ENCODE assay signal across 8 cellular contexts in the genomic region with DNA sequence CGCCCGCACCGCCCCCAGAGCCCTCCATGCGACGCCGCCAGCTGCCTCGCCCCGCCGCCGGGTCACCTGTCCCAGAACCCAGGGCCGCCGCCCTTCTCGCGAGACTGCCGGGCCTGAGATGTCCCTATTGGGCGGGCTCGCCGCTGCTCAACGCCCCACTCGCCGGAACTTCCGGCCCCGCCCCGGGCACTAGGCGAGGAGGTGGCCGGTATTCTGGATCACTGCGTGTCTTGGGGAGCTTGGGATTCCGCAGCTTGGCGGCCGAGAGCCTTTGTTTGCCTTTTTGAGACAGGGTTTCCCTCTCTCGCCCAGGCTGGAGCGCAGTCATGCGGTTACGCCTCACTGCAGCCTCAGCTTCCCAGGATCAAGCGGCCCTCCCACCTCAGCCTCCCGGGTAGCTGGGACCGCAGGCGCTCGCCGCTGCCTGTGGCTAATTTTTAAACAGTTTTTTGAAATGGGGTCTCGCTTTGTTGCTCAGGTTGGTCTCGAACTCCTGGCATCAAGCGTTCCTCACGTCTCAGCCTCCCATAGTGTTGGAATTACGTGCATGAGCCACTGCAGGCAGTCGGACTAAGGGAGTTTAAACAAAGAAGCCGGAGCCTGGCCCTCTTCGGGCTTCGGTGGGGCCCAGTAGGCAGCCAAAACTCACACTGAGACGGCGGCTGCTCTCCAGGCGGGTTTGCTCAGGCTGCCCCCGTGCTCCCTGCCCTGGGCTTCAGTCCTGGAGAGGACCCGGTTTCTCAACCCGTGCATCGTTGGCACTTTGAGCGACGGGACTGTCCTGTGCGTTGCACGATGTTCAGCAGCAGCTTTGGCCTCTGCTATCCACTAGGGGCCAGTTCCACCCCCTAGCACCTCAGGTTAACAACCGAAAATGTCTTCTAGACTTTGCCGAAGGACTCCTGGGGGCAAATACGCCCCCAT. TPM values are rescaled to one million over a fixed set of nuclear protein-coding genes. Genes with fewer than 3 reads are reported as not detected.
DNase-seq lines count a peak whose midpoint lies in the region; ATAC-seq and TF ChIP-seq lines count a peak whose summit lies in the region.

Gene SLC15A4 (minus strand): TSS at position 43 of the 924 bp plus-strand sequence. CDS start 15 bp downstream, at position 28.

- no peaks in the 10 kb centered on the region for H3K27me3 Mint-ChIP-seq in activated CD4-positive, alpha-beta T cell treated with anti-CD3 and anti-CD28 coated beads, Interleukin-2, amount 10 ng/mL, durations not matched to agents 7 days and 5 days

- TF ChIP-seq CTCF in C4-2B (conservative IDR thresholded peaks at IDR 0.05) = no peak; the same call in 1 of the 2 replicates

- H3K27ac Mint-ChIP-seq in activated CD4-positive, alpha-beta T cell treated with anti-CD3 and anti-CD28 coated beads, Interleukin-2, amount 10 ng/mL, durations not matched to agents 7 days and 5 days = peak within 1 kb of the TSS; percentile 88

- no peaks in the 10 kb centered on the region for H3K9me3 Mint-ChIP-seq in activated CD4-positive, alpha-beta T cell treated with anti-CD3 and anti-CD28 coated beads, Interleukin-2, amount 10 ng/mL, durations not matched to agents 7 days and 5 days

- ATAC-seq in GM19351 (IDR thresholded peaks at IDR 0.05; ENCODE audit: unreplicated experiment) (peak; percentile 75), HG03520 (IDR thresholded peaks at IDR 0.05; ENCODE audit: unreplicated experiment) (peak; percentile 81)

- peaks cover 19% of the 10 kb centered on the region for H3K36me3 Mint-ChIP-seq in activated CD4-positive, alpha-beta T cell treated with anti-CD3 and anti-CD28 coated beads, Interleukin-2, amount 10 ng/mL, durations not matched to agents 7 days and 5 days (ENCODE audit: low read depth)

- POLR2A ChIA-PET in activated CD4-positive, alpha-beta T cell treated with anti-CD3 and anti-CD28 coated beads, Interleukin-2, amount 10 ng/mL, durations not matched to agents 7 days and 5 days (lab: Charles Lee) = interaction anchor here (0.7 kb wide), 1 partner anchor 88 kb away, joined by 3 read pairs; no protein-coding TSS in a partner anchor

- peak within 1 kb of the TSS; percentile 82 for H3K27ac ChIP-seq in C4-2B

- DNase-seq in NCI-H526 treated with DMSO at 0.1 percent for 48 hours (lab: John Stamatoyannopoulos, UW) (peak; percentile 89), cortex of kidney (lab: John Stamatoyannopoulos, UW) (peak; percentile 85), left kidney (ENCODE audit: low read depth, low spot score) (peak; percentile 99)
- DNase-seq in activated CD4-positive, alpha-beta T cell treated with anti-CD3 and anti-CD28 coated beads, Interleukin-2, amount 10 ng/mL, durations not matched to agents 7 days and 5 days = peak; percentile 96
- peak; percentile 95 for DNase-seq in stimulated activated CD4-positive, alpha-beta T cell treated with anti-CD3 and anti-CD28 coated beads, Interleukin-1b, Interleukin-23, amount 100 ng/mL, for 48 hours

- peaks cover 38% of the 10 kb centered on the region for H3K4me1 Mint-ChIP-seq in activated CD4-positive, alpha-beta T cell treated with anti-CD3 and anti-CD28 coated beads, Interleukin-2, amount 10 ng/mL, durations not matched to agents 7 days and 5 days

- peak within 1 kb of the TSS; percentile 80 for H3K4me3 Mint-ChIP-seq in activated CD4-positive, alpha-beta T cell treated with anti-CD3 and anti-CD28 coated beads, Interleukin-2, amount 10 ng/mL, durations not matched to agents 7 days and 5 days

- CTCF ChIA-PET in activated CD4-positive, alpha-beta T cell treated with anti-CD3 and anti-CD28 coated beads, Interleukin-2, amount 10 ng/mL, durations not matched to agents 7 days and 5 days (lab: Charles Lee) = interaction anchor here (0.6 kb wide), 1 partner anchor 28 kb away, joined by 4 read pairs; no protein-coding TSS in a partner anchor

RNA-seq across cellular contexts. Expression of gene SLC15A4, which starts in this region (rescaled TPM):
- 10 to 100 TPM; 24.9 to 28.4 TPM for total RNA-seq in activated CD4-positive, alpha-beta T cell treated with anti-CD3 and anti-CD28 coated beads, Interleukin-2, amount 10 ng/mL, durations not matched to agents 7 days and 5 days

Comparison
In these comparisons a context has a peak if more than half of its experiments do, and no peak if none do; other contexts are left out.
1. Peak in every context shown above with its lines: DNase-seq, ATAC-seq and H3K27ac ChIP-seq.